19 cellular contexts compared by ENCODE assay signal in the genomic region with DNA sequence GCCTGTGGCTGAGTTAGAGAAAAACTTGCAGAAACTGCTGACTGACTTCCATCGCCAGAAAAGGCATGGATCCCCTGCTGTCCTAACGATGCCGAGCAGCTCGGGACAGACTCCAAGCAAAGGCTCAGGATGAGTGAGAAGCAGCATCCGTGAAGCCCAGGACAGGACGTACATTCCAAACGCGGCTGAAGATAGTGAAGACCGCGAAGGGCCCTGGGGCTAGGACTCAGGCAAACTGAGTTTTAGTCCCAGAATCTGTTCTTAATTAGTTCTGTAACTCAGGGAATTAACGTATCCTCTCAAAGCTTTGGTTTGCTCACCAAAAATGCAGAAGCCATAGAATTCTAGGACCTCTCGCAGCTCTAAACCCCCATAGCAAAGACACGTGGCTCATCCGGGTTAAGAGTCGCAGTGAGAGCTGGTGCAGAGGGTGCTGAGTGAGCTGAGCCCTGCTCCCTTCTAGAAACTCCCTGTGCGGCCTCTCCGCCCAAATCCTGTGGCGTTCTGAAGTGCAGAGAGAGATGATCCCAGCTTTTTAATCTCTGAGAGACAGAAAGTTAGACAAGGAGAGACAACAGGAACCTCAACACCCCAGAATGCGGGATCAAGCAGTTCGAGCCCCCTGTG.
DNase-seq lines count a peak whose midpoint lies in the region; ATAC-seq and TF ChIP-seq lines count a peak whose summit lies in the region.
"Had no signal": no experiment of that assay in that cellular context is flagged by ENCODE, and none has a peak within 500 bp of the region (broad histone marks: within the 10 kb centered on the region; RNA-seq: fewer than 3 reads in every experiment).

No MANE protein-coding gene starts in this region.

- TF ChIP-seq CTCF in IMR-90 (conservative IDR thresholded peaks at IDR 0.05; ENCODE audit: low read depth, low read length) (no peak), thyroid gland (IDR thresholded peaks at IDR 0.05) (no peak)

- H3K18ac ChIP-seq in IMR-90 (ENCODE audit: low read depth, low read length) (no peak overlapping the region), neuronal stem cell (ENCODE audit: low read length) (no peak overlapping the region)

- no peak overlapping the region for H3K4me3 ChIP-seq in IMR-90 (ENCODE audit: insufficient read depth, low read depth, low read length)
- no peak overlapping the region for H3K4me3 ChIP-seq in neuronal stem cell (ENCODE audit: low read length in 2 of 2)
- no peak overlapping the region for H3K4me3 ChIP-seq in thyroid gland (replicated peaks in 1 of 3)
- H3K4me3 ChIP-seq: K562 had no signal

- H4K5ac ChIP-seq in IMR-90 (ENCODE audit: low read depth, low read length), result no peak overlapping the region

- TF ChIP-seq POLR2A in IMR-90 (IDR thresholded peaks at IDR 0.05; ENCODE audit: low read depth, low read length), result no peak
- TF ChIP-seq POLR2A in thyroid gland (IDR thresholded peaks at IDR 0.05), result no peak

- H3K79me1 ChIP-seq in IMR-90 (ENCODE audit: low read depth in 1 of 2, low read length in 2 of 2) (no peaks in the 10 kb centered on the region), neuronal stem cell (ENCODE audit: low read depth, low read length) (no peaks in the 10 kb centered on the region)

- no peak overlapping the region for H2AK9ac ChIP-seq in IMR-90 (replicated peaks; ENCODE audit: low read depth, low read length, poor library complexity)

- TF ChIP-seq RAD21 in IMR-90 (IDR thresholded peaks at IDR 0.05; ENCODE audit: low read length), result no peak

- no TSS peak for BruUV-seq in IMR-90 (replicated peaks; lab: Mats Ljungman, UMichigan)

- no peaks in the 10 kb centered on the region for H4K20me1 ChIP-seq in IMR-90 (ENCODE audit: insufficient read depth, low read length)

- peak; percentile 51 for DNase-seq in AG08396 (ENCODE audit: low spot score)
- DNase-seq in IMR-90, result peak; percentile 7
- DNase-seq in epidermal melanocyte (ENCODE audit: insufficient read length, low spot score), result peak; percentile 64
- DNase-seq in neuronal stem cell (ENCODE audit: low spot score), result no peak
- no peak for DNase-seq in NCI-H69 (lab: John Stamatoyannopoulos, UW)
- no peak for DNase-seq in superior temporal gyrus (ENCODE audit: extremely low spot score)
- DNase-seq in thyroid gland, result no peak
- no peak for DNase-seq in ecto neural progenitor cell (ENCODE audit: low spot score)
- DNase-seq: activated CD4-positive, alpha-beta T cell treated with anti-CD3 and anti-CD28 coated beads, Interleukin-2, amount 50 U/mL, for 48 hours; aorta; Calu3; H9; islet precursor cell; NCI-H1436; NCI-H226; stimulated activated CD4-positive, alpha-beta T cell treated with anti-CD3 and anti-CD28 coated beads, Interleukin-2, amount 100 ng/mL, for 24 hours; stimulated activated CD8-positive, alpha-beta memory T cell treated with anti-CD3 and anti-CD28 coated beads, Interleukin-4, amount 100 ng/mL, for 48 hours had no signal

- no peak overlapping the region for H2AFZ ChIP-seq in IMR-90 (replicated peaks; ENCODE audit: low read length, poor library complexity)
- H2AFZ ChIP-seq in neuronal stem cell (ENCODE audit: low read length), result no peak overlapping the region

- H3K36me3 ChIP-seq in IMR-90 (ENCODE audit: control insufficient read depth, insufficient read depth, low read length), result no peaks in the 10 kb centered on the region
- no peaks in the 10 kb centered on the region for H3K36me3 ChIP-seq in neuronal stem cell (replicated peaks in 1 of 2; ENCODE audit: control insufficient read depth in 2 of 2, insufficient read depth in 2 of 2, low read length in 2 of 2)
- no peaks in the 10 kb centered on the region for H3K36me3 ChIP-seq in thyroid gland

- H3K14ac ChIP-seq in IMR-90 (replicated peaks; ENCODE audit: low read depth, low read length) (no peak overlapping the region), neuronal stem cell (ENCODE audit: low read length) (no peak overlapping the region)

- dilution Hi-C loops in IMR-90 (cut with HindIII; ENCODE audit: low sequenced_read_pairs, unreplicated experiment), result no loop called here

- H3K9ac ChIP-seq in IMR-90 (ENCODE audit: low read depth, low read length) (no peak overlapping the region), neuronal stem cell (ENCODE audit: low read depth, low read length, poor library complexity) (no peak overlapping the region)

- H2BK20ac ChIP-seq in IMR-90 (ENCODE audit: low read depth, low read length), result no peak overlapping the region

- H3K4me2 ChIP-seq in IMR-90 (ENCODE audit: low read depth, low read length) (no peak overlapping the region; the same call in 1 of the 2 replicates), neuronal stem cell (ENCODE audit: insufficient read depth, low read length, poor library complexity, severe bottlenecking) (no peak overlapping the region)

- H3K4me1 ChIP-seq in IMR-90 (ENCODE audit: control insufficient read depth, insufficient read depth, low read length) (peaks cover 2% of the 10 kb centered on the region; the same call in 1 of the 2 replicates), neuronal stem cell (ENCODE audit: control insufficient read depth in 2 of 2, insufficient read depth in 1 of 2, low read depth in 1 of 2, low read length in 2 of 2) (peaks cover 4% of the 10 kb centered on the region in 2 donors), thyroid gland (no peaks in the 10 kb centered on the region)

- H3K9me1 ChIP-seq in IMR-90 (ENCODE audit: insufficient read depth, low read length), result peaks cover 6% of the 10 kb centered on the region; the same call in 1 of the 2 replicates

- H3K9me3 ChIP-seq in IMR-90 (ENCODE audit: control insufficient read depth, insufficient read depth, low read length) (no peaks in the 10 kb centered on the region), neuronal stem cell (replicated peaks in 1 of 2; ENCODE audit: control insufficient read depth in 2 of 2, insufficient read depth in 1 of 2, low read depth in 1 of 2, low read length in 2 of 2) (peaks cover 0 to 8% of the 10 kb centered on the region in 2 donors), thyroid gland (no peaks in the 10 kb centered on the region)

- H2BK120ac ChIP-seq in IMR-90 (ENCODE audit: low read depth, low read length) (no peak overlapping the region), neuronal stem cell (ENCODE audit: low read depth, low read length) (no peak overlapping the region)

- H2BK5ac ChIP-seq in IMR-90 (ENCODE audit: low read depth, low read length, poor library complexity, severe bottlenecking) (no peak overlapping the region), neuronal stem cell (ENCODE audit: low read length) (no peak overlapping the region)

- H2BK15ac ChIP-seq in IMR-90 (ENCODE audit: low read depth, low read length) (no peak overlapping the region), neuronal stem cell (ENCODE audit: low read length) (peak overlapping the region; percentile 16)

- H2AK5ac ChIP-seq in IMR-90 (ENCODE audit: low read depth, low read length) (no peak overlapping the region), neuronal stem cell (ENCODE audit: low read depth, low read length) (no peak overlapping the region)

- H3K27me3 ChIP-seq in IMR-90 (ENCODE audit: control insufficient read depth, insufficient read depth, low read length), result no peaks in the 10 kb centered on the region
- peaks cover 0 to 2% (median 0%) of the 10 kb centered on the region in 3 experiments for H3K27me3 ChIP-seq in neuronal stem cell (ENCODE audit: control insufficient read depth in 3 of 3, insufficient read depth in 3 of 3, low read depth in 1 of 3, low read length in 3 of 3)
- H3K27me3 ChIP-seq in thyroid gland, result no peaks in the 10 kb centered on the region

- H3K23ac ChIP-seq in IMR-90 (ENCODE audit: low read depth, low read length) (no peak overlapping the region), neuronal stem cell (ENCODE audit: low read depth, low read length, poor library complexity) (no peak overlapping the region)

- in situ Hi-C loops in IMR-90 (cut with MboI; ENCODE audit: low sequenced_read_pairs), result no loop called here

- H3K4ac ChIP-seq in IMR-90 (ENCODE audit: low read depth, low read length) (no peak overlapping the region), neuronal stem cell (ENCODE audit: low read length) (no peak overlapping the region)

- no peak overlapping the region for H4K91ac ChIP-seq in IMR-90 (ENCODE audit: insufficient read depth, low read depth, low read length)
- no peak overlapping the region for H4K91ac ChIP-seq in neuronal stem cell (ENCODE audit: low read depth, low read length, poor library complexity)

- no peak overlapping the region for H3K56ac ChIP-seq in IMR-90 (ENCODE audit: extremely low read depth, insufficient read depth, low read length)

- no peak overlapping the region for H2BK12ac ChIP-seq in neuronal stem cell (ENCODE audit: low read length)

- POLR2A ChIA-PET in IMR-90 (lab: Charles Lee; ENCODE audit: unreplicated experiment), result no interaction called here

- no peak overlapping the region for H4K8ac ChIP-seq in IMR-90 (ENCODE audit: low read depth in 2 of 2, low read length in 2 of 2)
- H4K8ac ChIP-seq in neuronal stem cell (ENCODE audit: low read depth, low read length), result no peak overlapping the region

- intact Hi-C loops in IMR-90 (cut with micrococcal nuclease) (no loop called here), thyroid gland (cut with DNase I) (no loop called here)

- ATAC-seq in IMR-90 (ENCODE audit: low read depth), result peak; percentile 56
- ATAC-seq: activated T-helper 17 cell treated with anti-CD3 and anti-CD28 coated beads, Interleukin-2, amount 50 U/mL, for 72 hours; K562 had no signal

- 49% methylated on average over 13 of the region's 20 CpGs; no CpG with 5 or more reads in 1 of the 2 experiments for WGBS in IMR-90 (ENCODE audit: extremely low coverage in 2 of 2, insufficient read length in 1 of 2), 2 experiments
- WGBS in neuronal stem cell (ENCODE audit: extremely low coverage in 2 of 2, insufficient read length in 2 of 2, insufficient replicate concordance in 1 of 2), 2 donors, result no CpG with 5 or more reads among the region's 20 CpGs
- 63 to 67% methylated on average over 20 of the region's 20 CpGs for WGBS in thyroid gland, 2 donors

- CTCF ChIA-PET in IMR-90 (lab: Yijun Ruan, JAX), result no interaction called here

- H3K27ac ChIP-seq in IMR-90 (ENCODE audit: insufficient read depth, low read length) (no peak overlapping the region), neuronal stem cell (replicated peaks; ENCODE audit: low read length) (no peak overlapping the region), thyroid gland (no peak overlapping the region)

TF ChIP-seq in IMR-90, 13 proteins besides CTCF, POLR2A, EP300 and RAD21:
- TF ChIP-seq MAZ (IDR thresholded peaks at IDR 0.05; ENCODE audit: borderline replicate concordance, low read depth, low read length), result no peak
TF ChIP-seq in IMR-90: peak in this region for 0.

Comparison
In these comparisons a context has a peak if more than half of its experiments do, and no peak if none do; other contexts are left out.
1. DNase-seq: peak in AG08396 (single experiment), IMR-90 (single experiment) and epidermal melanocyte (single experiment); none in neuronal stem cell (single experiment), NCI-H69 (single experiment), superior temporal gyrus (single experiment), thyroid gland (0 of 2) and ecto neural progenitor cell (single experiment).